ENCODE assay signal across 1 cellular context in genomic region chr12:124871297-124871696, GRCh38.
TF ChIP-seq lines count a peak whose summit lies in the region.

No MANE protein-coding gene starts in this region.

TF ChIP-seq in HepG2, 621 proteins besides CTCF, POLR2A, EP300 and RAD21:
- TF ChIP-seq CHD2 (IDR thresholded peaks at IDR 0.05; ENCODE audit: low read depth, low read length): no peak
- TF ChIP-seq TEAD3 (CRISPR knock-in tag; optimal IDR thresholded peaks at IDR 0.05; ENCODE audit: borderline replicate concordance): peak; percentile 10
TF ChIP-seq in HepG2: peak in this region for 1.
